9 cellular contexts compared by ENCODE assay signal in the genomic region with DNA sequence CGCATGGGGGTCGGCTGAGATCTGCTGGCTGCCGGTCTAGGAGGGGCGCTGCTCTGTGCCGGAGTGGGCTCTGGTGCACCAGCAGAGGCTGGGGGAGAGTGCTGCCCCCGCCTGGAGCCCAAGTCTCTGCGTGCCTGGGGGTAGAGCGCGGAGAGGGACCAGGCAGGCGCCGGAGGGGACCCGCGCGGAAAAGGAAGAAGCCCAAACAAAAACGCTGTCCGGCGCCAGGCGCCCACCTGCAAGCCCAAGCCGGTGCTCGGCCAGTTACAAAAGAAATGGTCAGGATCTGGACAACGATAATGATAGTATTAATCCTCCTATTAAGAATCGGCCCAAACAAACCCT. TPM values are rescaled to one million over a fixed set of nuclear protein-coding genes. Genes with fewer than 3 reads are reported as not detected.
DNase-seq lines count a peak whose midpoint lies in the region; ATAC-seq and TF ChIP-seq lines count a peak whose summit lies in the region.
"Had no signal": no experiment of that assay in that cellular context is flagged by ENCODE, and none has a peak within 500 bp of the region (broad histone marks: within the 10 kb centered on the region; RNA-seq: fewer than 3 reads in every experiment).

No MANE protein-coding gene starts in this region.

- DNase-seq in AG10803 (ENCODE audit: low read depth), result no peak
- DNase-seq in RWPE2 (ENCODE audit: low spot score), result no peak
- DNase-seq in osteoblast (ENCODE audit: insufficient read length, low spot score, missing footprints), result no peak
- DNase-seq in OCI-M2 (lab: John Stamatoyannopoulos, UW; ENCODE audit: unreplicated experiment), result no peak
- DNase-seq in HuH-7 (ENCODE audit: low spot score), result no peak
- no peak for DNase-seq in SKM-1 treated with dmso at 0.1 percent for 144 hours (lab: John Stamatoyannopoulos, UW; ENCODE audit: unreplicated experiment)
- DNase-seq: effector CD8-positive, alpha-beta T cell had no signal

- peaks cover 26% of the 10 kb centered on the region for H3K79me2 ChIP-seq in osteoblast (ENCODE audit: insufficient read depth, low read length)

- TF ChIP-seq EP300 in gastroesophageal sphincter (IDR thresholded peaks at IDR 0.05), result no peak

- H3K36me3 ChIP-seq in RWPE2 (ENCODE audit: low read depth), result no peaks in the 10 kb centered on the region
- H3K36me3 ChIP-seq in gastroesophageal sphincter, result no peaks in the 10 kb centered on the region
- H3K36me3 ChIP-seq in osteoblast (ENCODE audit: insufficient read depth, low read length), result peaks cover 3% of the 10 kb centered on the region

- TF ChIP-seq CTCF in AG10803 (conservative IDR thresholded peaks at IDR 0.05; ENCODE audit: low read length), result no peak
- TF ChIP-seq CTCF in RWPE2 (IDR thresholded peaks at IDR 0.05; ENCODE audit: poor library complexity, severe bottlenecking), result no peak
- TF ChIP-seq CTCF in gastroesophageal sphincter (IDR thresholded peaks at IDR 0.05), result peak in 1 of 4 experiments; percentile 49
- no peak for TF ChIP-seq CTCF in osteoblast (IDR thresholded peaks at IDR 0.05; ENCODE audit: extremely low read depth, low read depth, low read length)

- H3K4me1 ChIP-seq in RWPE2 (ENCODE audit: insufficient read depth, poor library complexity, severe bottlenecking) (peaks cover 2% of the 10 kb centered on the region), gastroesophageal sphincter (peaks cover 6 to 67% (median 12%) of the 10 kb centered on the region in 3 donors), osteoblast (ENCODE audit: insufficient read depth, low read length) (peaks cover 41% of the 10 kb centered on the region)

- H3K27ac ChIP-seq in RWPE2 (ENCODE audit: poor library complexity, severe bottlenecking) (no peak overlapping the region), gastroesophageal sphincter (peak overlapping the region; percentile 90 to 98 (median 96)), osteoblast (ENCODE audit: low read depth, low read length) (no peak overlapping the region)

- H3K4me3 ChIP-seq in AG10803 (ENCODE audit: low read length) (peak overlapping the region; percentile 68), RWPE2 (ENCODE audit: severe bottlenecking) (peak overlapping the region; percentile 7), gastroesophageal sphincter (peak overlapping the region; percentile 88 to 98), osteoblast (ENCODE audit: insufficient read depth, low read length) (peak overlapping the region; percentile 84)

- H3K9me3 ChIP-seq in RWPE2 (ENCODE audit: severe bottlenecking), result no peaks in the 10 kb centered on the region
- no peaks in the 10 kb centered on the region for H3K9me3 ChIP-seq in gastroesophageal sphincter
- H3K9me3 ChIP-seq in osteoblast (ENCODE audit: low read depth, low read length), result no peaks in the 10 kb centered on the region

- H3K4me2 ChIP-seq in osteoblast (ENCODE audit: insufficient read depth, low read length), result peak overlapping the region; percentile 98

- TF ChIP-seq POLR2A in gastroesophageal sphincter (IDR thresholded peaks at IDR 0.05), result no peak

- 27% methylated on average over 11 of the region's 22 CpGs; no CpG with 5 or more reads in 1 of the 2 donors for WGBS in gastroesophageal sphincter (ENCODE audit: low coverage in 1 of 2), 2 donors

- H4K20me1 ChIP-seq in osteoblast (ENCODE audit: insufficient read depth, low read length), result peaks cover 3% of the 10 kb centered on the region

- H2AFZ ChIP-seq in osteoblast (ENCODE audit: low read length), result peak overlapping the region; percentile 41

- ATAC-seq in RWPE2 (ENCODE audit: low read depth) (no peak), gastroesophageal sphincter (peak; percentile 27), GM21360 (IDR thresholded peaks at IDR 0.05; ENCODE audit: unreplicated experiment) (no peak)

- H3K27me3 ChIP-seq in RWPE2 (ENCODE audit: insufficient read depth, poor library complexity, severe bottlenecking), result no peaks in the 10 kb centered on the region
- H3K27me3 ChIP-seq in gastroesophageal sphincter, result no peaks in the 10 kb centered on the region
- no peaks in the 10 kb centered on the region for H3K27me3 ChIP-seq in osteoblast (ENCODE audit: insufficient read depth, low read length)

RNA-seq across cellular contexts. Expression of a gene that starts 0.6 kb away (rescaled TPM):
- total RNA-seq in gastroesophageal sphincter (100 to 1,000 TPM in 3 of 4 donors, 10 to 100 TPM in 1; 77.9 to 351 (median 167) TPM), osteoblast (2.7 and 3.3 TPM in 2 replicates)

Comparison
In these comparisons a context has a peak if more than half of its experiments do, and no peak if none do; other contexts are left out.
1. H3K4me3 ChIP-seq: peak in every context shown above with its lines; median percentile 93 in gastroesophageal sphincter; 84 in osteoblast; 68 in AG10803; 7 in RWPE2.
2. H3K27ac ChIP-seq: peak in gastroesophageal sphincter (4 of 4); none in RWPE2 (single experiment) and osteoblast (single experiment).
3. RNA of a gene that starts 0.6 kb away (total RNA-seq): 77.9 to 351 TPM in gastroesophageal sphincter; 2.7 to 3.3 TPM in osteoblast; every median in the first group is over 10 times any median in the second.